In the genomic region with DNA sequence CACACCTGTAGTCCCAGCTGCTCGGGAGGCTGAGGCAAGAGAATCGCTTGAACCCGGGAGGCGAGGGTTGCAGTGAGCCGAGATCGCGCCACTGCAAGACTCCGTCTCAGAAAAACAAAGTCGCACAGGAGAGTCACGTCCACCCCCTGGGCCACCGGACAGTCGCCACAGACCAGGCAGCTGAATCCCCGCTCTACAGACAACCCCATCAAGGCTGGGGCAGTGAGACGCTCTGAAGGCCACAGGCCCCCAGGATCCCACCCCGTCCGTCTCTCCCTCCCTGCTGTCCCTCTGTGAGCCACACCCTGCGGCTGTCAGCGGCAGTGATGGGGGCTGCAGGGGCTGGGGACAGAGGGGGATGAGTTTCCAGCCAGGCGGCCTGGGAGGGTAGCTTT, we compare ENCODE assay signal across 16 cellular contexts. TPM values are rescaled to one million over a fixed set of nuclear protein-coding genes. Genes with fewer than 3 reads are reported as not detected.
DNase-seq lines count a peak whose midpoint lies in the region; ATAC-seq and TF ChIP-seq lines count a peak whose summit lies in the region.
"Had no signal": no experiment of that assay in that cellular context is flagged by ENCODE, and none has a peak within 500 bp of the region (broad histone marks: within the 10 kb centered on the region; RNA-seq: fewer than 3 reads in every experiment).

No MANE protein-coding gene starts in this region.

- peak overlapping the region; percentile 91 for H4K5ac ChIP-seq in IMR-90 (ENCODE audit: low read depth, low read length)

- no peak for TF ChIP-seq RAD21 in IMR-90 (IDR thresholded peaks at IDR 0.05; ENCODE audit: low read length)

- peak overlapping the region; percentile 54; the same call in 1 of the 3 replicates for H2BK15ac ChIP-seq in IMR-90 (ENCODE audit: low read depth, low read length)

- peak overlapping the region; percentile 89 for H3K18ac ChIP-seq in IMR-90 (ENCODE audit: low read depth, low read length)

- intact Hi-C loops in IMR-90 (cut with micrococcal nuclease) (loop anchor here (2.0 kb wide), 1 partner anchor 15 kb away; a partner anchor contains a TSS), left lung (cut with DNase I) (no loop called here), sigmoid colon (cut with DNase I) (no loop called here)

- no peak overlapping the region for H3K27ac Mint-ChIP-seq in activated T-cell treated with anti-CD3 and anti-CD28 coated beads, Interleukin-2, amount 50 U/mL, for 72 hours
- H3K27ac Mint-ChIP-seq: activated naive CD8-positive, alpha-beta T cell; CD4-positive, alpha-beta memory T cell had no signal

- H3K9me3 Mint-ChIP-seq in activated T-cell treated with anti-CD3 and anti-CD28 coated beads, Interleukin-2, amount 50 U/mL, for 72 hours: no peaks in the 10 kb centered on the region

- peak overlapping the region; percentile 78 for H2AK9ac ChIP-seq in IMR-90 (replicated peaks; ENCODE audit: low read depth, low read length, poor library complexity)

- no peak overlapping the region for H3K4me3 Mint-ChIP-seq in activated T-cell treated with anti-CD3 and anti-CD28 coated beads, Interleukin-2, amount 50 U/mL, for 72 hours
- H3K4me3 Mint-ChIP-seq: activated naive CD8-positive, alpha-beta T cell; CD4-positive, alpha-beta memory T cell had no signal

- TF ChIP-seq EP300 in sigmoid colon (IDR thresholded peaks at IDR 0.05): no peak

- H3K36me3 Mint-ChIP-seq in activated T-cell treated with anti-CD3 and anti-CD28 coated beads, Interleukin-2, amount 50 U/mL, for 72 hours (ENCODE audit: insufficient read depth in 2 of 2): no peaks in the 10 kb centered on the region
- H3K36me3 Mint-ChIP-seq: activated naive CD8-positive, alpha-beta T cell; CD4-positive, alpha-beta memory T cell had no signal

- TF ChIP-seq CTCF in IMR-90 (conservative IDR thresholded peaks at IDR 0.05; ENCODE audit: low read depth, low read length) (no peak), left lung (IDR thresholded peaks at IDR 0.05) (no peak), sigmoid colon (IDR thresholded peaks at IDR 0.05) (no peak)

- ATAC-seq in IMR-90 (ENCODE audit: low read depth): no peak
- no peak for ATAC-seq in left lung
- ATAC-seq in activated T-cell treated with anti-CD3 and anti-CD28 coated beads, Interleukin-2, amount 50 U/mL, for 72 hours (replicated peaks in 1 of 2): no peak
- ATAC-seq: stimulated activated naive CD8-positive, alpha-beta T cell treated with anti-CD3 and anti-CD28 coated beads, Interleukin-15, Interleukin-2, amounts not matched to agents 100 U/mL and 50 U/mL, for 24 hours had no signal

- TF ChIP-seq POLR2A in IMR-90 (IDR thresholded peaks at IDR 0.05; ENCODE audit: low read depth, low read length) (no peak), sigmoid colon (IDR thresholded peaks at IDR 0.05) (no peak)

- H3K4me1 ChIP-seq in IMR-90 (ENCODE audit: control insufficient read depth, insufficient read depth, low read length) (peaks cover 19% of the 10 kb centered on the region), left lung (peaks cover 13 to 44% of the 10 kb centered on the region in 2 donors), sigmoid colon (peaks cover 0 to 5% (median 0%) of the 10 kb centered on the region in 4 donors)

- no peaks in the 10 kb centered on the region for H3K4me1 Mint-ChIP-seq in activated T-cell treated with anti-CD3 and anti-CD28 coated beads, Interleukin-2, amount 50 U/mL, for 72 hours (ENCODE audit: low read depth)
- H3K4me1 Mint-ChIP-seq: CD4-positive, alpha-beta memory T cell had no signal

- no TSS peak for BruUV-seq in IMR-90 (replicated peaks; lab: Mats Ljungman, UMichigan)

- H3K56ac ChIP-seq in IMR-90 (ENCODE audit: extremely low read depth, insufficient read depth, low read length): peak overlapping the region; percentile 30; the same call in 1 of the 2 replicates

- peak overlapping the region; percentile 98 for H3K4ac ChIP-seq in IMR-90 (ENCODE audit: low read depth, low read length)

- H3K27me3 ChIP-seq in IMR-90 (ENCODE audit: control insufficient read depth, insufficient read depth, low read length) (no peaks in the 10 kb centered on the region), left lung (no peaks in the 10 kb centered on the region), sigmoid colon (peaks cover 0 to 21% (median 0%) of the 10 kb centered on the region in 3 donors)

- H4K91ac ChIP-seq in IMR-90 (ENCODE audit: insufficient read depth, low read depth, low read length): peak overlapping the region; percentile 96

- peaks cover 3% of the 10 kb centered on the region; the same call in 1 of the 2 replicates for H4K20me1 ChIP-seq in IMR-90 (ENCODE audit: insufficient read depth, low read length)

- H3K9ac ChIP-seq in IMR-90 (ENCODE audit: low read depth, low read length): no peak overlapping the region

- H3K4me3 ChIP-seq in IMR-90 (ENCODE audit: insufficient read depth, low read depth, low read length) (no peak overlapping the region), left lung (peak overlapping the region; percentile 9 to 27), sigmoid colon (no peak overlapping the region)

- H3K9me1 ChIP-seq in IMR-90 (ENCODE audit: insufficient read depth, low read length): peaks cover 15% of the 10 kb centered on the region

- no peak overlapping the region; the same call in 1 of the 2 replicates for H3K4me2 ChIP-seq in IMR-90 (ENCODE audit: low read depth, low read length)

- in situ Hi-C loops in IMR-90 (cut with MboI; ENCODE audit: low sequenced_read_pairs): no loop called here

- DNase-seq in IMR-90 (no peak), left lung (no peak), KG1 (lab: John Stamatoyannopoulos, UW) (no peak), sigmoid colon (no peak)
- no peak for DNase-seq in activated T-cell treated with anti-CD3 and anti-CD28 coated beads, Interleukin-2, amount 50 U/mL, for 72 hours
- DNase-seq: CD4-positive, alpha-beta memory T cell; cortex of kidney; GDM1; NCI-H524 treated with DMSO at 0.1 percent for 48 hours; SIG-M5; stimulated activated CD4-positive, alpha-beta T cell treated with anti-CD3 and anti-CD28 coated beads, Interleukin-4, amount 100 ng/mL, for 4 hours; stimulated activated naive CD8-positive, alpha-beta T cell treated with anti-CD3 and anti-CD28 coated beads, Interleukin-15, Interleukin-2, amounts not matched to agents 100 U/mL and 50 U/mL, for 24 hours had no signal

- H2AK5ac ChIP-seq in IMR-90 (ENCODE audit: low read depth, low read length): peak overlapping the region; percentile 98

- peak overlapping the region; percentile 93 for H3K14ac ChIP-seq in IMR-90 (replicated peaks; ENCODE audit: low read depth, low read length)

- H3K27ac ChIP-seq in IMR-90 (ENCODE audit: insufficient read depth, low read length): peak overlapping the region; percentile 37; the same call in 1 of the 2 replicates
- peak overlapping the region; percentile 10 for H3K27ac ChIP-seq in cingulate gyrus (ENCODE audit: low read depth, low read length)
- peak overlapping the region; percentile 80 to 83 for H3K27ac ChIP-seq in left lung
- peak overlapping the region; percentile 27 for H3K27ac ChIP-seq in temporal lobe (ENCODE audit: low read depth, low read length)
- peak overlapping the region in 1 of 4 donors; percentile 49 for H3K27ac ChIP-seq in sigmoid colon

- peak overlapping the region; percentile 80 for H2AFZ ChIP-seq in IMR-90 (replicated peaks; ENCODE audit: low read length, poor library complexity)

- peaks cover 2 to 38% of the 10 kb centered on the region in 2 experiments; a peak in 2 of 4 replicates for H3K79me1 ChIP-seq in IMR-90 (ENCODE audit: low read depth in 1 of 2, low read length in 2 of 2)

- H2BK5ac ChIP-seq in IMR-90 (ENCODE audit: low read depth, low read length, poor library complexity, severe bottlenecking): peak overlapping the region; percentile 33

- CTCF ChIA-PET in IMR-90 (lab: Yijun Ruan, JAX): interaction anchor here (0.7 kb wide), 1 partner anchor 11 kb away, joined by 7 read pairs; no protein-coding TSS in a partner anchor

- dilution Hi-C loops in IMR-90 (cut with HindIII; ENCODE audit: low sequenced_read_pairs, unreplicated experiment): no loop called here

- H3K9me3 ChIP-seq in IMR-90 (ENCODE audit: control insufficient read depth, insufficient read depth, low read length) (no peaks in the 10 kb centered on the region), left lung (no peaks in the 10 kb centered on the region), sigmoid colon (no peaks in the 10 kb centered on the region)
- H3K9me3 ChIP-seq: gastroesophageal sphincter had no signal

- WGBS in IMR-90 (ENCODE audit: extremely low coverage in 2 of 2, insufficient read length in 1 of 2), 2 experiments: 95% methylated on average over 15 of the region's 19 CpGs; no CpG with 5 or more reads in 1 of the 2 experiments
- 72 to 91% methylated on average over 19 of the region's 19 CpGs for WGBS in sigmoid colon, 2 donors

- H2BK120ac ChIP-seq in IMR-90 (ENCODE audit: low read depth, low read length): peak overlapping the region; percentile 96

- H3K27me3 Mint-ChIP-seq in activated T-cell treated with anti-CD3 and anti-CD28 coated beads, Interleukin-2, amount 50 U/mL, for 72 hours (ENCODE audit: low read depth): no peaks in the 10 kb centered on the region
- H3K27me3 Mint-ChIP-seq: activated naive CD8-positive, alpha-beta T cell had no signal

- POLR2A ChIA-PET in IMR-90 (lab: Charles Lee; ENCODE audit: unreplicated experiment): interaction anchor here (0.8 kb wide), 1 partner anchor 80 kb away, joined by 3 read pairs; no protein-coding TSS in a partner anchor

- peak overlapping the region; percentile 74 to 90; a peak in 2 of 4 replicates for H4K8ac ChIP-seq in IMR-90 (ENCODE audit: low read depth in 2 of 2, low read length in 2 of 2)

- H3K23ac ChIP-seq in IMR-90 (ENCODE audit: low read depth, low read length): peak overlapping the region; percentile 79

- H2BK20ac ChIP-seq in IMR-90 (ENCODE audit: low read depth, low read length): peak overlapping the region; percentile 84

- H3K36me3 ChIP-seq in IMR-90 (ENCODE audit: control insufficient read depth, insufficient read depth, low read length): no peaks in the 10 kb centered on the region
- H3K36me3 ChIP-seq in left lung: no peaks in the 10 kb centered on the region
- no peaks in the 10 kb centered on the region for H3K36me3 ChIP-seq in sigmoid colon
- H3K36me3 ChIP-seq: gastroesophageal sphincter had no signal

RNA-seq across cellular contexts. Expression of a gene that starts 15.5 kb away (rescaled TPM):
- total RNA-seq in IMR-90 (2012; rRNA removed): 95.5 and 146 TPM in 2 replicates
- polyA plus RNA-seq in IMR-90 (2012; rRNA removed): 269 and 483 TPM in 2 replicates
- 96.3 and 257 TPM in 2 replicates for polyA plus RNA-seq in IMR-90 (2012; cell fraction: cytosol; rRNA removed)
- 324 and 629 TPM in 2 replicates for polyA plus RNA-seq in IMR-90 (2012; cell fraction: nucleus; rRNA removed; ENCODE audit: low replicate concordance)
- total RNA-seq in left lung: 100 to 1,000 TPM; 236 to 354 TPM
- 19.9 TPM for total RNA-seq in temporal lobe
- 10 to 100 TPM; 53.8 to 94.5 (median 71.7) TPM for total RNA-seq in sigmoid colon
- polyA plus RNA-seq in sigmoid colon: 100 to 1,000 TPM in 2 of 3 donors, 10 to 100 TPM in 1; 78.7 to 154 (median 101) TPM
- 100 to 1,000 TPM; 515 to 611 TPM for total RNA-seq in activated T-cell treated with anti-CD3 and anti-CD28 coated beads, Interleukin-2, amount 50 U/mL, for 72 hours

RNA-seq across cellular contexts. Expression of a gene that starts 30.9 kb away (rescaled TPM):
- total RNA-seq in IMR-90 (2012; rRNA removed): not detected in 2 replicates
- 0.03 TPM in 1 of 2 replicates, not detected in the other for polyA plus RNA-seq in IMR-90 (2012; rRNA removed)
- 0.02 TPM in 1 of 2 replicates, not detected in the other for polyA plus RNA-seq in IMR-90 (2012; cell fraction: cytosol; rRNA removed)
- 0.11 and 0.13 TPM in 2 replicates for polyA plus RNA-seq in IMR-90 (2012; cell fraction: nucleus; rRNA removed; ENCODE audit: low replicate concordance)
- 10 to 100 TPM; 19.2 to 44.0 TPM for total RNA-seq in left lung
- total RNA-seq in temporal lobe: under 0.01 TPM
- total RNA-seq in sigmoid colon: under 1 TPM in 1 of 4 donors, not detected in 3; 0.36 TPM
- polyA plus RNA-seq in sigmoid colon: 100 to 1,000 TPM; 266 to 456 (median 311) TPM
- total RNA-seq in activated T-cell treated with anti-CD3 and anti-CD28 coated beads, Interleukin-2, amount 50 U/mL, for 72 hours: not detected
- total RNA-seq: CD4-positive, alpha-beta memory T cell had no signal
- polyA plus RNA-seq: CD4-positive, alpha-beta memory T cell had no signal

RNA-seq across cellular contexts. Expression of a gene that starts 40.0 kb away (rescaled TPM):
- total RNA-seq in IMR-90 (2012; rRNA removed) (0.36 and 0.56 TPM in 2 replicates), left lung (1 to 10 TPM; 1.6 to 1.9 TPM), temporal lobe (72.0 TPM), sigmoid colon (not detected)
- polyA plus RNA-seq in IMR-90 (2012; rRNA removed) (1.2 and 2.0 TPM in 2 replicates), sigmoid colon (under 1 TPM in 1 of 3 donors, not detected in 2; 0.07 TPM)
- polyA plus RNA-seq in IMR-90 (2012; cell fraction: cytosol; rRNA removed): 1.0 and 4.3 TPM in 2 replicates
- 1.4 and 3.6 TPM in 2 replicates for polyA plus RNA-seq in IMR-90 (2012; cell fraction: nucleus; rRNA removed; ENCODE audit: low replicate concordance)
- total RNA-seq in activated T-cell treated with anti-CD3 and anti-CD28 coated beads, Interleukin-2, amount 50 U/mL, for 72 hours: not detected
- total RNA-seq: CD4-positive, alpha-beta memory T cell; gastroesophageal sphincter had no signal
- polyA plus RNA-seq: CD4-positive, alpha-beta memory T cell had no signal

RNA-seq across cellular contexts. Expression of a gene that starts 45.8 kb away (rescaled TPM):
- total RNA-seq in IMR-90 (2012; rRNA removed) (not detected in 2 replicates), left lung (1 to 10 TPM; 1.3 TPM), temporal lobe (2.0 TPM), sigmoid colon (1 to 10 TPM in 1 of 4 donors, under 1 TPM in 1, not detected in 2; 0.36 to 1.1 TPM)
- polyA plus RNA-seq in IMR-90 (2012; rRNA removed) (0.12 TPM in 1 of 2 replicates, not detected in the other), sigmoid colon (under 1 TPM in 1 of 3 donors, not detected in 2; 0.03 TPM)
- 0.04 TPM in 1 of 2 replicates, not detected in the other for polyA plus RNA-seq in IMR-90 (2012; cell fraction: cytosol; rRNA removed)
- 2.3 and 4.0 TPM in 2 replicates for polyA plus RNA-seq in IMR-90 (2012; cell fraction: nucleus; rRNA removed; ENCODE audit: low replicate concordance)
- not detected for total RNA-seq in activated T-cell treated with anti-CD3 and anti-CD28 coated beads, Interleukin-2, amount 50 U/mL, for 72 hours
- total RNA-seq: CD4-positive, alpha-beta memory T cell had no signal
- polyA plus RNA-seq: CD4-positive, alpha-beta memory T cell had no signal

RNA-seq across cellular contexts. Expression of a gene that starts 59.0 kb away (rescaled TPM):
- total RNA-seq in IMR-90 (2012; rRNA removed) (not detected in 2 replicates), left lung (under 1 TPM; 0.55 to 0.58 TPM), temporal lobe (1.5 TPM), sigmoid colon (not detected)
- polyA plus RNA-seq in IMR-90 (2012; rRNA removed) (not detected in 2 replicates), sigmoid colon (not detected)
- polyA plus RNA-seq in IMR-90 (2012; cell fraction: cytosol; rRNA removed): not detected in 2 replicates
- not detected in 2 replicates for polyA plus RNA-seq in IMR-90 (2012; cell fraction: nucleus; rRNA removed; ENCODE audit: low replicate concordance)
- not detected for total RNA-seq in activated T-cell treated with anti-CD3 and anti-CD28 coated beads, Interleukin-2, amount 50 U/mL, for 72 hours
- total RNA-seq: CD4-positive, alpha-beta memory T cell; gastroesophageal sphincter had no signal
- polyA plus RNA-seq: CD4-positive, alpha-beta memory T cell had no signal

Comparison
In these comparisons a context has a peak if more than half of its experiments do, and no peak if none do; other contexts are left out.
1. H3K4me3 ChIP-seq: peak in left lung (2 of 2); none in IMR-90 (single experiment) and sigmoid colon (0 of 4).
2. RNA of a gene that starts 30.9 kb away (total RNA-seq): 19.2 to 44.0 TPM in left lung; 0.36 TPM in sigmoid colon, not detected in activated T-cell treated with anti-CD3 and anti-CD28 coated beads, Interleukin-2, amount 50 U/mL, for 72 hours, not detected in IMR-90 and under 0.01 TPM in temporal lobe (single experiment); every median in the first group is over 10 times any median in the second.
3. RNA of a gene that starts 40.0 kb away (total RNA-seq): 72.0 TPM in temporal lobe (single experiment); 1.6 to 1.9 TPM in left lung, 0.36 to 0.56 TPM in IMR-90, not detected in activated T-cell treated with anti-CD3 and anti-CD28 coated beads, Interleukin-2, amount 50 U/mL, for 72 hours and not detected in sigmoid colon; every median in the first group is over 10 times any median in the second.